ENCODE assay signal across 8 cellular contexts in the genomic region with DNA sequence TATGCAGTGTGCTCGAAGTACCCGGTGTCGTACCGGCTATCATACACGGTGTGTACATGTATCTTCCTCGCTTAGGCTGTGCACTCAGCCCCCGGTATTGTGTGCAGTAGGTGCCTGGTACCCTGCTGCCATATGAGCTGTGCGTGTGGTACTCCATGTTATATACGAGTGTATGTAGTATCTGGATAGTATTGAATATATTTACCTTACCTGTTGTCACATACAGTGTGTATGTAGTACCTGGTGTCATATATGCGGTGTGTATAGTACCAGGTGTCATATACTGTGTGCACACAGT. TPM values are rescaled to one million over a fixed set of nuclear protein-coding genes. Genes with fewer than 3 reads are reported as not detected.
A peak's percentile ranks its signal among the peaks of the same experiment; 100 is the strongest.
DNase-seq lines count a peak whose midpoint lies in the region; ATAC-seq and TF ChIP-seq lines count a peak whose summit lies in the region.

No MANE protein-coding gene starts in this region.

- WGBS in prostate gland = 11% methylated on average over 10 of the region's 10 CpGs

- POLR2A ChIA-PET in RWPE1 (lab: Yijun Ruan, JAX; ENCODE audit: low non-redundant PET) = no interaction called here

- peaks cover 4% of the 10 kb centered on the region for H3K4me1 ChIP-seq in prostate gland (replicated peaks)

- ATAC-seq in GM21528 (IDR thresholded peaks at IDR 0.05; ENCODE audit: low FRiP score, unreplicated experiment) (peak; percentile 34), GM19397 (IDR thresholded peaks at IDR 0.05; ENCODE audit: unreplicated experiment) (no peak)

- H3K4me3 ChIP-seq in AG09309 (ENCODE audit: control insufficient read depth, low read depth, low read length) (peak overlapping the region; percentile 79), fibroblast of mammary gland (ENCODE audit: control insufficient read depth, low read depth, low read length) (peak overlapping the region; percentile 79), prostate gland (peak overlapping the region; percentile 79 to 87)

- intact Hi-C loops in prostate gland (cut with DNase I) = no loop called here

- H3K9me3 ChIP-seq in prostate gland = no peaks in the 10 kb centered on the region

- DNase-seq in AG09309 (ENCODE audit: low read depth) (no peak), RWPE1 (ENCODE audit: low spot score) (no peak), fibroblast of mammary gland (ENCODE audit: low read depth) (no peak), prostate gland (ENCODE audit: low spot score) (no peak), GM19240 (ENCODE audit: insufficient read length, low spot score) (no peak), NCI-H446 treated with DMSO at 0.1 percent for 48 hours (lab: John Stamatoyannopoulos, UW) (no peak)

- TF ChIP-seq CTCF in AG09309 (IDR thresholded peaks at IDR 0.05; ENCODE audit: control insufficient read depth, insufficient read depth, low read depth, low read length, missing control alignments) (no peak), RWPE1 (conservative IDR thresholded peaks at IDR 0.05; ENCODE audit: low read depth) (no peak), fibroblast of mammary gland (conservative IDR thresholded peaks at IDR 0.05; ENCODE audit: control insufficient read depth, insufficient read depth, low read depth, low read length) (no peak), prostate gland (IDR thresholded peaks at IDR 0.05) (no peak)

- no peak for TF ChIP-seq POLR2A in prostate gland (IDR thresholded peaks at IDR 0.05)

- H3K36me3 ChIP-seq in prostate gland = no peaks in the 10 kb centered on the region

- CTCF ChIA-PET in RWPE1 (lab: Yijun Ruan, JAX) = interaction anchor here (1.0 kb wide), 1 partner anchor 28 kb away, joined by 3 read pairs; no protein-coding TSS in a partner anchor

- no peaks in the 10 kb centered on the region for H3K27me3 ChIP-seq in prostate gland (replicated peaks; ENCODE audit: insufficient read depth)

- H3K27ac ChIP-seq in RWPE1 = peak overlapping the region; percentile 88
- peak overlapping the region; percentile 98 for H3K27ac ChIP-seq in prostate gland

RNA-seq across cellular contexts. Expression of a gene that starts 1.2 kb away (rescaled TPM):
- 10 to 100 TPM; 66.6 to 78.1 TPM for total RNA-seq in prostate gland
